Comparison of ENCODE assay signal across 2 cellular contexts in genomic region chr15:63037996-63038720, GRCh38.
TF ChIP-seq lines count a peak whose summit lies in the region.

No MANE protein-coding gene starts in this region.

TF ChIP-seq in SK-N-SH, 30 proteins besides CTCF, POLR2A, EP300 and RAD21 (continued from another document):
- no peak for TF ChIP-seq RCOR1 (IDR thresholded peaks at IDR 0.05; ENCODE audit: low read length)
- TF ChIP-seq SMC3 (IDR thresholded peaks at IDR 0.05; ENCODE audit: low read depth, low read length): no peak
- no peak for TF ChIP-seq JUND (IDR thresholded peaks at IDR 0.05)
- no peak for TF ChIP-seq FOXJ3 (CRISPR knock-in tag; IDR thresholded peaks at IDR 0.05)
- TF ChIP-seq YY1 (IDR thresholded peaks at IDR 0.05; ENCODE audit: low read depth): no peak
- TF ChIP-seq TCF12 (IDR thresholded peaks at IDR 0.05): no peak
- no peak for TF ChIP-seq ZBTB33 (IDR thresholded peaks at IDR 0.05; ENCODE audit: borderline replicate concordance, low read depth)
- no peak for TF ChIP-seq TEAD4 (IDR thresholded peaks at IDR 0.05; ENCODE audit: borderline replicate concordance, insufficient read depth)
- TF ChIP-seq PBX3 (IDR thresholded peaks at IDR 0.05): no peak
- no peak for TF ChIP-seq FOXM1 (IDR thresholded peaks at IDR 0.05; ENCODE audit: low read depth)
- TF ChIP-seq NFIC (IDR thresholded peaks at IDR 0.05; ENCODE audit: borderline replicate concordance): no peak
- TF ChIP-seq REST (IDR thresholded peaks at IDR 0.05; ENCODE audit: low read depth, low read length): no peak
- no peak for TF ChIP-seq MAX (IDR thresholded peaks at IDR 0.05; ENCODE audit: low read depth)
- no peak for TF ChIP-seq USF1 (IDR thresholded peaks at IDR 0.05; ENCODE audit: borderline replicate concordance, low read depth)

TF ChIP-seq in SK-N-SH treated with all-trans-retinoic acid at 6 μM for 48 hours, 23 proteins besides CTCF, POLR2A, EP300 and RAD21 (continued from another document):
- TF ChIP-seq CREB5 (CRISPR knock-in tag; IDR thresholded peaks at IDR 0.05; ENCODE audit: low read depth): no peak
- no peak for TF ChIP-seq ISL1 (CRISPR knock-in tag; IDR thresholded peaks at IDR 0.05)
- no peak for TF ChIP-seq ZNF8 (CRISPR knock-in tag; IDR thresholded peaks at IDR 0.05)
- no peak for TF ChIP-seq TCF4 (CRISPR knock-in tag; IDR thresholded peaks at IDR 0.05; ENCODE audit: borderline replicate concordance)
